ENCODE assay signal across 28 cellular contexts in genomic region chr2:16629044-16629443, GRCh38. TPM values are rescaled to one million over a fixed set of nuclear protein-coding genes. Genes with fewer than 3 reads are reported as not detected.
DNase-seq lines count a peak whose midpoint lies in the region; ATAC-seq and TF ChIP-seq lines count a peak whose summit lies in the region.
"Had no signal": no experiment of that assay in that cellular context is flagged by ENCODE, and none has a peak within 500 bp of the region (broad histone marks: within the 10 kb centered on the region; RNA-seq: fewer than 3 reads in every experiment).

No MANE protein-coding gene starts in this region.

- H3K4me1 Mint-ChIP-seq in CD14-positive monocyte = peaks cover 100% of the 10 kb centered on the region
- H3K4me1 Mint-ChIP-seq in memory B cell = peaks cover 91% of the 10 kb centered on the region

- POLR2A ChIA-PET in OCI-LY7 (lab: Charles Lee) = interaction anchor here (1.0 to 15.0 kb wide), 5 partner anchors 8 to 530 kb away, joined by 3 to 414 read pairs (median 16); partner anchors contain the start of gene CYRIA

- H3K4me1 ChIP-seq in OCI-LY7 (ENCODE audit: insufficient read depth, low read length, poor library complexity, severe bottlenecking) (peaks cover 87% of the 10 kb centered on the region), spleen (peaks cover 60 to 100% (median 100%) of the 10 kb centered on the region in 6 donors)

- WGBS in spleen, 5 donors = 76 to 82% (median 81%) methylated on average over 3 to 5 of the region's 5 CpGs

- H3K27ac ChIP-seq in OCI-LY7 (ENCODE audit: low read depth, low read length, poor library complexity, severe bottlenecking) (peak overlapping the region; percentile 97), spleen (peak overlapping the region in 7 of 8 donors; percentile 38 to 96 (median 91))
- H3K27ac ChIP-seq: KMS-11, neural progenitor cell, psoas muscle had no signal

- CTCF ChIA-PET in OCI-LY7 (lab: Charles Lee; ENCODE audit: unreplicated experiment) = interaction anchor here (13.4 kb wide), 1 partner anchor 28 kb away, joined by 149 read pairs; no protein-coding TSS in a partner anchor

- H3K36me3 Mint-ChIP-seq in CD14-positive monocyte (peaks cover 74 to 79% of the 10 kb centered on the region in 2 donors), memory B cell (peaks cover 9% of the 10 kb centered on the region)
- H3K36me3 Mint-ChIP-seq: activated naive CD4-positive, alpha-beta T cell treated with anti-CD3 and anti-CD28 coated beads, Interleukin-2, amount 10 ng/mL, durations not matched to agents 7 days and 5 days; CD4-positive, CD25-positive, alpha-beta regulatory T cell; neural progenitor cell had no signal

- H3K79me2 ChIP-seq in OCI-LY7 (ENCODE audit: insufficient read depth, low read depth, low read length) = peaks cover 9% of the 10 kb centered on the region; the same call in 1 of the 2 replicates

- no peak for DNase-seq in CD14-positive monocyte (ENCODE audit: low spot score)
- no peak for DNase-seq in OCI-LY7 (ENCODE audit: low spot score)
- DNase-seq in memory B cell (ENCODE audit: low spot score in 2 of 2) = no peak
- no peak for DNase-seq in spleen
- DNase-seq in NCI-H69 (lab: John Stamatoyannopoulos, UW) = no peak
- no peak for DNase-seq in nucleus accumbens (lab: John Stamatoyannopoulos, UW)
- DNase-seq: ACHN; activated naive CD4-positive, alpha-beta T cell treated with anti-CD3 and anti-CD28 coated beads, Interleukin-2, amount 10 ng/mL, durations not matched to agents 7 days and 5 days; activated T-cell treated with anti-CD3 and anti-CD28 coated beads, Interleukin-2, amount 50 U/mL, for 4 hours; anterior cingulate cortex; CD4-positive, CD25-positive, alpha-beta regulatory T cell; effector CD8-positive, alpha-beta T cell; HFFc6; kidney glomerular epithelial cell; mesendoderm; NCI-H1105 treated with DMSO at 0.1 percent for 48 hours; NCI-H2081 treated with DMSO at 0.1 percent for 48 hours; NCI-H446 treated with DMSO at 0.1 percent for 48 hours; NK-92 treated with Interleukin-12 subunit alpha and Interleukin-12 subunit beta, amount 100 ng/mL, for 24 hours; psoas muscle; RPMI8226; stimulated activated CD4-positive, alpha-beta T cell treated with anti-CD3 and anti-CD28 coated beads, Interleukin-4, amount 100 ng/mL, for 24 hours; T1000 had no signal

- H4K20me1 ChIP-seq in OCI-LY7 (ENCODE audit: insufficient read depth, low read length) = no peaks in the 10 kb centered on the region

- H3K9me3 ChIP-seq in OCI-LY7 (ENCODE audit: low read length) (no peaks in the 10 kb centered on the region), spleen (no peaks in the 10 kb centered on the region)
- H3K9me3 ChIP-seq: psoas muscle had no signal

- no peak overlapping the region for H3K4me3 ChIP-seq in OCI-LY7 (ENCODE audit: low read depth, low read length, poor library complexity, severe bottlenecking)
- H3K4me3 ChIP-seq in spleen = no peak overlapping the region
- H3K4me3 ChIP-seq: neural progenitor cell, psoas muscle had no signal

- BruUV-seq in OCI-LY7 (replicated peaks; lab: Mats Ljungman, UMichigan) = no TSS peak

- TF ChIP-seq POLR2A in spleen (IDR thresholded peaks at IDR 0.05) = no peak

- intact Hi-C loops in CD14-positive monocyte (cut with micrococcal nuclease) (loop anchor here (5.0 kb wide), 2 partner anchors 33 to 233 kb away; no protein-coding TSS in a partner anchor), OCI-LY7 (cut with micrococcal nuclease; ENCODE audit: unreplicated experiment) (loop anchor here (5.0 to 10.0 kb wide), 3 partner anchors 536 to 1123 kb away; partner anchors contain the start of genes GEN1, RAD51AP2 and SMC6), spleen (cut with DNase I; ENCODE audit: low total_unique reads) (no loop called here)

- H3K27me3 Mint-ChIP-seq in CD14-positive monocyte (ENCODE audit: low read depth in 3 of 3) (peaks cover 0 to 5% (median 0%) of the 10 kb centered on the region in 3 donors), memory B cell (no peaks in the 10 kb centered on the region)

- TF ChIP-seq CTCF in CD14-positive monocyte (IDR thresholded peaks at IDR 0.05) (no peak), OCI-LY7 (conservative IDR thresholded peaks at IDR 0.05; ENCODE audit: low read length) (no peak), spleen (IDR thresholded peaks at IDR 0.05 in 8 of 11, conservative IDR thresholded peaks at IDR 0.05 in 3 of 11) (no peak)

- H3K27ac Mint-ChIP-seq in CD14-positive monocyte = peak overlapping the region; percentile 8 to 100 (median 98)
- peak overlapping the region; percentile 92 for H3K27ac Mint-ChIP-seq in memory B cell
- H3K27ac Mint-ChIP-seq: activated naive CD4-positive, alpha-beta T cell treated with anti-CD3 and anti-CD28 coated beads, Interleukin-2, amount 10 ng/mL, durations not matched to agents 7 days and 5 days; CD4-positive, CD25-positive, alpha-beta regulatory T cell; HFFc6; neural progenitor cell had no signal

- ATAC-seq in memory B cell (ENCODE audit: low read depth) (no peak), HG02885 (IDR thresholded peaks at IDR 0.05; ENCODE audit: poor library complexity, unreplicated experiment) (no peak), HG02798 (IDR thresholded peaks at IDR 0.05; ENCODE audit: poor library complexity, unreplicated experiment) (no peak)
- ATAC-seq: SK-N-SH treated with all-trans-retinoic acid at 6 μM for 48 hours had no signal

- peaks cover 0 to 2% (median 0%) of the 10 kb centered on the region in 7 donors for H3K9me3 Mint-ChIP-seq in CD14-positive monocyte
- no peaks in the 10 kb centered on the region for H3K9me3 Mint-ChIP-seq in memory B cell
- H3K9me3 Mint-ChIP-seq: activated naive CD4-positive, alpha-beta T cell treated with anti-CD3 and anti-CD28 coated beads, Interleukin-2, amount 10 ng/mL, durations not matched to agents 7 days and 5 days; activated T-cell treated with anti-CD3 and anti-CD28 coated beads, Interleukin-2, amount 50 U/mL, for 4 hours; neural progenitor cell had no signal

- H3K27me3 ChIP-seq in spleen (replicated peaks in 1 of 7) = no peaks in the 10 kb centered on the region
- H3K27me3 ChIP-seq: neural progenitor cell had no signal

- H3K4me3 Mint-ChIP-seq in CD14-positive monocyte (no peak overlapping the region), memory B cell (peak overlapping the region; percentile 9)
- H3K4me3 Mint-ChIP-seq: activated naive CD4-positive, alpha-beta T cell treated with anti-CD3 and anti-CD28 coated beads, Interleukin-2, amount 10 ng/mL, durations not matched to agents 7 days and 5 days; activated T-cell treated with anti-CD3 and anti-CD28 coated beads, Interleukin-2, amount 50 U/mL, for 4 hours; CD4-positive, CD25-positive, alpha-beta regulatory T cell; HFFc6; neural progenitor cell had no signal

- H3K9me2 ChIP-seq in OCI-LY7 (ENCODE audit: insufficient read depth, low read length) = no peaks in the 10 kb centered on the region

- peak overlapping the region; percentile 52; the same call in 1 of the 2 replicates for H2AFZ ChIP-seq in OCI-LY7 (ENCODE audit: low read length)
- H2AFZ ChIP-seq: neural progenitor cell had no signal

- H3K36me3 ChIP-seq in OCI-LY7 (ENCODE audit: insufficient read depth, low read length) = no peaks in the 10 kb centered on the region
- H3K36me3 ChIP-seq in spleen = peaks cover 0 to 8% (median 0%) of the 10 kb centered on the region in 6 donors
- H3K36me3 ChIP-seq: neural progenitor cell had no signal

- peak overlapping the region; percentile 95 for H3K4me2 ChIP-seq in OCI-LY7 (ENCODE audit: low read length)
- H3K4me2 ChIP-seq: KMS-11, neural progenitor cell had no signal

RNA-seq across cellular contexts. Expression of gene CYRIA, which starts 36.6 kb away (rescaled TPM):
- polyA plus RNA-seq in CD14-positive monocyte = 100 to 1,000 TPM in 1 of 2 donors, 10 to 100 TPM in 1; 72.4 to 101 TPM
- 2.6 and 5.0 TPM in 2 replicates for total RNA-seq in OCI-LY7 (2014; rRNA removed; shearing (Covaris generic))
- total RNA-seq in OCI-LY7 (2022) = 11.7 and 13.4 TPM in 2 replicates
- 10 to 100 TPM; 50.5 to 87.9 (median 75.5) TPM for total RNA-seq in spleen
- polyA plus RNA-seq in spleen = 10 to 100 TPM; 11.1 to 16.4 (median 13.2) TPM
- total RNA-seq: CD4-positive, CD25-positive, alpha-beta regulatory T cell; HFFc6 had no signal
